Comparison of ENCODE assay signal across 16 cellular contexts in genomic region chr2:39390126-39390692, GRCh38. TPM values are rescaled to one million over a fixed set of nuclear protein-coding genes. Genes with fewer than 3 reads are reported as not detected.
DNase-seq lines count a peak whose midpoint lies in the region; ATAC-seq and TF ChIP-seq lines count a peak whose summit lies in the region.
"Had no signal": no experiment of that assay in that cellular context is flagged by ENCODE, and none has a peak within 500 bp of the region (broad histone marks: within the 10 kb centered on the region; RNA-seq: fewer than 3 reads in every experiment).

No MANE protein-coding gene starts in this region.

- no peak for DNase-seq in activated naive CD8-positive, alpha-beta T cell treated with anti-CD3 and anti-CD28 coated beads, Interleukin-2, amount 50 U/mL, for 24 hours
- no peak for DNase-seq in activated naive CD8-positive, alpha-beta T cell treated with anti-CD3 and anti-CD28 coated beads for 36 hours
- DNase-seq in fibroblast of mammary gland (ENCODE audit: low read depth) (peak; percentile 23), NK-92 (lab: John Stamatoyannopoulos, UW; ENCODE audit: unreplicated experiment) (no peak), DMS53 (lab: John Stamatoyannopoulos, UW) (no peak)
- DNase-seq in stimulated activated effector memory CD8-positive, alpha-beta T cell treated with anti-CD3 and anti-CD28 coated beads, Interleukin-12 subunit alpha, Interleukin-12 subunit beta, amount 100 ng/mL, for 72 hours (ENCODE audit: low spot score in 2 of 2): no peak
- DNase-seq: CD4-positive, alpha-beta memory T cell; Karpas-422; MG63; NCI-H1048; NCI-H1436; NCI-H2029; NCI-H345; NCI-H524 treated with DMSO at 0.1 percent for 48 hours had no signal

- no peaks in the 10 kb centered on the region for H3K27me3 ChIP-seq in HUES6 (ENCODE audit: control insufficient read depth, insufficient read depth, low read length)
- H3K27me3 ChIP-seq: MG63, SJSA1 had no signal

- no peak for TF ChIP-seq CTCF in fibroblast of mammary gland (conservative IDR thresholded peaks at IDR 0.05; ENCODE audit: control insufficient read depth, insufficient read depth, low read depth, low read length)

- H3K4me1 Mint-ChIP-seq in activated naive CD8-positive, alpha-beta T cell treated with anti-CD3 and anti-CD28 coated beads, Interleukin-2, amount 50 U/mL, for 24 hours: peaks cover 11% of the 10 kb centered on the region
- H3K4me1 Mint-ChIP-seq in activated naive CD8-positive, alpha-beta T cell treated with anti-CD3 and anti-CD28 coated beads for 36 hours: peaks cover 21% of the 10 kb centered on the region
- H3K4me1 Mint-ChIP-seq in stimulated activated effector memory CD8-positive, alpha-beta T cell treated with anti-CD3 and anti-CD28 coated beads, Interleukin-12 subunit alpha, Interleukin-12 subunit beta, amount 100 ng/mL, for 72 hours: peaks cover 16% of the 10 kb centered on the region

- no peaks in the 10 kb centered on the region for H3K36me3 ChIP-seq in HUES6 (ENCODE audit: control insufficient read depth, insufficient read depth, low read length)

- no peaks in the 10 kb centered on the region for H3K27me3 Mint-ChIP-seq in activated naive CD8-positive, alpha-beta T cell treated with anti-CD3 and anti-CD28 coated beads, Interleukin-2, amount 50 U/mL, for 24 hours
- no peaks in the 10 kb centered on the region for H3K27me3 Mint-ChIP-seq in activated naive CD8-positive, alpha-beta T cell treated with anti-CD3 and anti-CD28 coated beads for 36 hours
- H3K27me3 Mint-ChIP-seq: CD4-positive, alpha-beta memory T cell had no signal

- no peak overlapping the region for H3K9ac ChIP-seq in HUES6 (ENCODE audit: low read length)

- peaks cover 4% of the 10 kb centered on the region for H3K9me3 Mint-ChIP-seq in activated naive CD8-positive, alpha-beta T cell treated with anti-CD3 and anti-CD28 coated beads, Interleukin-2, amount 50 U/mL, for 24 hours
- peaks cover 3% of the 10 kb centered on the region for H3K9me3 Mint-ChIP-seq in activated naive CD8-positive, alpha-beta T cell treated with anti-CD3 and anti-CD28 coated beads for 36 hours
- no peaks in the 10 kb centered on the region for H3K9me3 Mint-ChIP-seq in stimulated activated effector memory CD8-positive, alpha-beta T cell treated with anti-CD3 and anti-CD28 coated beads, Interleukin-12 subunit alpha, Interleukin-12 subunit beta, amount 100 ng/mL, for 72 hours

- H3K27ac Mint-ChIP-seq in activated naive CD8-positive, alpha-beta T cell treated with anti-CD3 and anti-CD28 coated beads, Interleukin-2, amount 50 U/mL, for 24 hours: peak overlapping the region; percentile 34
- H3K27ac Mint-ChIP-seq in activated naive CD8-positive, alpha-beta T cell treated with anti-CD3 and anti-CD28 coated beads for 36 hours: no peak overlapping the region
- H3K27ac Mint-ChIP-seq in stimulated activated effector memory CD8-positive, alpha-beta T cell treated with anti-CD3 and anti-CD28 coated beads, Interleukin-12 subunit alpha, Interleukin-12 subunit beta, amount 100 ng/mL, for 72 hours: no peak overlapping the region
- H3K27ac Mint-ChIP-seq: CD4-positive, alpha-beta memory T cell had no signal

- H3K4me3 ChIP-seq in HUES6 (ENCODE audit: low read depth, low read length) (no peak overlapping the region), fibroblast of mammary gland (ENCODE audit: control insufficient read depth, low read depth, low read length) (no peak overlapping the region)
- H3K4me3 ChIP-seq: MG63, SJSA1 had no signal

- peaks cover 8% of the 10 kb centered on the region for H3K36me3 Mint-ChIP-seq in activated naive CD8-positive, alpha-beta T cell treated with anti-CD3 and anti-CD28 coated beads, Interleukin-2, amount 50 U/mL, for 24 hours (ENCODE audit: low read depth)
- peaks cover 26% of the 10 kb centered on the region for H3K36me3 Mint-ChIP-seq in activated naive CD8-positive, alpha-beta T cell treated with anti-CD3 and anti-CD28 coated beads for 36 hours
- no peaks in the 10 kb centered on the region for H3K36me3 Mint-ChIP-seq in stimulated activated effector memory CD8-positive, alpha-beta T cell treated with anti-CD3 and anti-CD28 coated beads, Interleukin-12 subunit alpha, Interleukin-12 subunit beta, amount 100 ng/mL, for 72 hours

- peaks cover 3% of the 10 kb centered on the region; the same call in 1 of the 2 replicates for H3K9me3 ChIP-seq in HUES6 (ENCODE audit: control insufficient read depth, insufficient read depth, low read depth, low read length)
- H3K9me3 ChIP-seq: SJSA1 had no signal

- H3K4me1 ChIP-seq in HUES6 (ENCODE audit: control insufficient read depth, insufficient read depth, low read length): peaks cover 7% of the 10 kb centered on the region; the same call in 1 of the 2 replicates
- H3K4me1 ChIP-seq: SJSA1 had no signal

- ATAC-seq in activated naive CD8-positive, alpha-beta T cell treated with anti-CD3 and anti-CD28 coated beads, Interleukin-2, amount 50 U/mL, for 24 hours: no peak
- peak; percentile 58 for ATAC-seq in stimulated activated effector memory CD8-positive, alpha-beta T cell treated with anti-CD3 and anti-CD28 coated beads, Interleukin-12 subunit alpha, Interleukin-12 subunit beta, amount 100 ng/mL, for 72 hours

- no peak overlapping the region for H3K4me3 Mint-ChIP-seq in activated naive CD8-positive, alpha-beta T cell treated with anti-CD3 and anti-CD28 coated beads, Interleukin-2, amount 50 U/mL, for 24 hours
- H3K4me3 Mint-ChIP-seq in activated naive CD8-positive, alpha-beta T cell treated with anti-CD3 and anti-CD28 coated beads for 36 hours: no peak overlapping the region
- H3K4me3 Mint-ChIP-seq in stimulated activated effector memory CD8-positive, alpha-beta T cell treated with anti-CD3 and anti-CD28 coated beads, Interleukin-12 subunit alpha, Interleukin-12 subunit beta, amount 100 ng/mL, for 72 hours: no peak overlapping the region
- H3K4me3 Mint-ChIP-seq: CD4-positive, alpha-beta memory T cell had no signal

- H3K27ac ChIP-seq in HUES6 (ENCODE audit: low read depth, low read length): 0 out of 2 replicates have a peak overlapping the region, but pooled peaks have one; percentile 32
- H3K27ac ChIP-seq: SJSA1 had no signal

RNA-seq across cellular contexts. Expression of gene MAP4K3, which starts 46.9 kb away (rescaled TPM):
- 1 to 10 TPM; 6.4 to 6.7 TPM for total RNA-seq in activated naive CD8-positive, alpha-beta T cell treated with anti-CD3 and anti-CD28 coated beads for 36 hours
